ENCODE assay signal across 37 cellular contexts in the genomic region with DNA sequence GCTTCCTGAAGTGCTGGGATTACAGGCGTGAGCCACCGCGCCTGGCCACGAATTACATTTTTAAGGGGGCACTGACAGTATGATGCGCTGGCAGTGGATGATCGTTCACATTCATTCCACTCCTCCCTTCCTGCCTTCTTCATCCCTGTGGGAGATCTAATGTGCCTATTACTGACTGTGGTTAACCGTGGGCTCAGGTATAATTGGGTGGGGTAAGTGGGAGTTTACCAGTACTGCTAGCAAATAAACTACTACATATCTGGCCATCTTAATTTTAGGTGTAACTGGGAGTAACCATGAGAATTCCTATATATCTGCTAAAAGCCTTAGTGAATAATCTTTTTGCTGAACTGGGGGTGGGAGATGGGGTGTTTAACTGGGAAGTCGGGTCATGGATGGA.
"Had no signal": no experiment of that assay in that cellular context is flagged by ENCODE, and none has a peak within 500 bp of the region (broad histone marks: within the 10 kb centered on the region; RNA-seq: fewer than 3 reads in every experiment).

No MANE protein-coding gene starts in this region.

- H3K9me3 ChIP-seq: adrenal gland, body of pancreas, breast epithelium had no signal

- FAIRE-seq: astrocyte, TTC549 had no signal

- H3K27ac Mint-ChIP-seq: activated B cell treated with CpG ODN at 0.5 μM for 24 hours; activated CD4-positive, alpha-beta memory T cell treated with anti-CD3 and anti-CD28 coated beads for 36 hours; activated CD4-positive, alpha-beta T cell treated with anti-CD3 and anti-CD28 coated beads, Interleukin-2, amount 10 ng/mL, durations not matched to agents 24 days and 14 days; activated CD8-positive, alpha-beta T cell treated with anti-CD3 and anti-CD28 coated beads for 36 hours; activated naive CD4-positive, alpha-beta T cell treated with anti-CD3 and anti-CD28 coated beads for 36 hours; activated naive CD4-positive, alpha-beta T cell treated with anti-CD3 and anti-CD28 coated beads, Interleukin-2, amount 50 U/mL, for 72 hours; activated naive CD8-positive, alpha-beta T cell treated with anti-CD3 and anti-CD28 coated beads for 36 hours; activated T-cell treated with anti-CD3 and anti-CD28 coated beads, Interleukin-2, amount 50 U/mL, for 72 hours; activated T-helper 1 cell treated with anti-CD3 and anti-CD28 coated beads, Interleukin-12 subunit alpha, Interleukin-12 subunit beta, Interleukin-2, Interleukin-4 antibody, amounts not matched to agents 30 ng/mL and 10 ng/mL and 1 ng/mL, durations not matched to agents 14 hours and 24 hours and 36 hours; activated T-helper 17 cell treated with anti-CD3 and anti-CD28 coated beads, Interleukin-2, amount 50 U/mL, for 72 hours; T-helper 1 cell treated with Interleukin-12 subunit alpha and Interleukin-12 subunit beta and Interleukin-4 antibody, amounts not matched to agents 30 μg/mL and 1 μg/mL, for 36 hours; T-helper 2 cell treated with Interferon-gamma antibody and Interleukin-4, amounts not matched to agents 5 μg/mL and 100 μg/mL, for 36 hours had no signal

- H3K4me3 Mint-ChIP-seq: activated B cell treated with CpG ODN at 0.5 μM for 24 hours; activated CD4-positive, alpha-beta memory T cell treated with anti-CD3 and anti-CD28 coated beads for 36 hours; activated CD4-positive, alpha-beta T cell treated with anti-CD3 and anti-CD28 coated beads, Interleukin-2, amount 10 ng/mL, durations not matched to agents 24 days and 14 days; activated CD8-positive, alpha-beta T cell treated with anti-CD3 and anti-CD28 coated beads for 36 hours; activated naive CD4-positive, alpha-beta T cell treated with anti-CD3 and anti-CD28 coated beads for 36 hours; activated naive CD8-positive, alpha-beta T cell treated with anti-CD3 and anti-CD28 coated beads for 36 hours; activated T-cell treated with anti-CD3 and anti-CD28 coated beads, Interleukin-2, amount 50 U/mL, for 4 hours; activated T-cell treated with anti-CD3 and anti-CD28 coated beads, Interleukin-2, amount 50 U/mL, for 72 hours; activated T-helper 1 cell treated with anti-CD3 and anti-CD28 coated beads, Interleukin-12 subunit alpha, Interleukin-12 subunit beta, Interleukin-2, Interleukin-4 antibody, amounts not matched to agents 30 ng/mL and 10 ng/mL and 1 ng/mL, durations not matched to agents 14 hours and 24 hours and 36 hours; activated T-helper 17 cell treated with anti-CD3 and anti-CD28 coated beads, Interleukin-2, amount 50 U/mL, for 72 hours; T-helper 1 cell treated with Interleukin-12 subunit alpha and Interleukin-12 subunit beta and Interleukin-4 antibody, amounts not matched to agents 30 μg/mL and 1 μg/mL, for 36 hours; T-helper 2 cell treated with Interferon-gamma antibody and Interleukin-4, amounts not matched to agents 5 μg/mL and 100 μg/mL, for 36 hours had no signal

- H3K27me3 Mint-ChIP-seq: activated B cell treated with CpG ODN at 0.5 μM for 24 hours; activated CD4-positive, alpha-beta memory T cell treated with anti-CD3 and anti-CD28 coated beads for 36 hours; activated CD4-positive, alpha-beta T cell treated with anti-CD3 and anti-CD28 coated beads, Interleukin-2, amount 10 ng/mL, durations not matched to agents 24 days and 14 days; activated CD8-positive, alpha-beta T cell treated with anti-CD3 and anti-CD28 coated beads for 36 hours; activated naive CD8-positive, alpha-beta T cell treated with anti-CD3 and anti-CD28 coated beads for 36 hours; activated T-helper 17 cell treated with anti-CD3 and anti-CD28 coated beads, Interleukin-2, amount 50 U/mL, for 72 hours had no signal

- DNase-seq: activated B cell treated with CpG ODN at 0.5 μM for 24 hours; activated CD4-positive, alpha-beta memory T cell treated with anti-CD3 and anti-CD28 coated beads for 36 hours; activated CD4-positive, alpha-beta T cell treated with anti-CD3 and anti-CD28 coated beads for 4 hours; activated CD4-positive, alpha-beta T cell treated with anti-CD3 and anti-CD28 coated beads, Interleukin-2, amount 10 ng/mL, durations not matched to agents 24 days and 14 days; activated CD4-positive, alpha-beta T cell treated with anti-CD3 and anti-CD28 coated beads, Interleukin-2, amount 50 U/mL, for 1 hour; activated CD4-positive, alpha-beta T cell treated with anti-CD3 and anti-CD28 coated beads, Interleukin-2, amount 50 U/mL, for 4 hours; activated CD4-positive, CD25-positive, alpha-beta regulatory T cell treated with anti-CD3 and anti-CD28 coated beads, Interleukin-2, amount 50 U/mL, for 72 hours; activated CD8-positive, alpha-beta memory T cell treated with anti-CD3 and anti-CD28 coated beads, Interleukin-2, amount 50 U/mL, for 4 hours; activated CD8-positive, alpha-beta T cell treated with anti-CD3 and anti-CD28 coated beads for 36 hours; activated effector memory CD4-positive, alpha-beta T cell treated with anti-CD3 and anti-CD28 coated beads, Interleukin-2, amount 50 U/mL, for 16 hours; activated gamma-delta T cell treated with Interleukin-2 at 50 U/mL for 16 hours; activated naive CD4-positive, alpha-beta T cell; activated naive CD4-positive, alpha-beta T cell treated with anti-CD3 and anti-CD28 coated beads for 36 hours; activated naive CD4-positive, alpha-beta T cell treated with anti-CD3 and anti-CD28 coated beads, Interleukin-2, amount 50 U/mL, for 16 hours; activated naive CD8-positive, alpha-beta T cell treated with anti-CD3 and anti-CD28 coated beads for 36 hours; activated T-cell treated with anti-CD3 and anti-CD28 coated beads for 4 hours; activated T-cell treated with anti-CD3 and anti-CD28 coated beads, Interleukin-2, amount 50 U/mL, for 1 hour; activated T-cell treated with anti-CD3 and anti-CD28 coated beads, Interleukin-2, amount 50 U/mL, for 4 hours; activated T-cell treated with anti-CD3 and anti-CD28 coated beads, Interleukin-2, amount 50 U/mL, for 72 hours; adrenal gland; amniotic stem cell; aorta; body of pancreas; brain microvascular endothelial cell; central memory CD4-positive, alpha-beta T cell; T-helper 1 cell; T-helper 2 cell; T-helper 9 cell had no signal

- H3K27me3 ChIP-seq: adrenal gland, body of pancreas, brain microvascular endothelial cell, breast epithelium had no signal

- H3K4me3 ChIP-seq: adrenal gland, body of pancreas, breast epithelium had no signal

- H3K9me3 Mint-ChIP-seq: activated B cell treated with CpG ODN at 0.5 μM for 24 hours; activated CD4-positive, alpha-beta memory T cell treated with anti-CD3 and anti-CD28 coated beads for 36 hours; activated CD4-positive, alpha-beta T cell treated with anti-CD3 and anti-CD28 coated beads, Interleukin-2, amount 10 ng/mL, durations not matched to agents 24 days and 14 days; activated CD8-positive, alpha-beta T cell treated with anti-CD3 and anti-CD28 coated beads for 36 hours; activated naive CD4-positive, alpha-beta T cell treated with anti-CD3 and anti-CD28 coated beads for 36 hours; activated naive CD4-positive, alpha-beta T cell treated with anti-CD3 and anti-CD28 coated beads, Interleukin-2, amount 50 U/mL, for 72 hours; activated naive CD8-positive, alpha-beta T cell treated with anti-CD3 and anti-CD28 coated beads for 36 hours; activated T-cell treated with anti-CD3 and anti-CD28 coated beads, Interleukin-2, amount 50 U/mL, for 4 hours; activated T-cell treated with anti-CD3 and anti-CD28 coated beads, Interleukin-2, amount 50 U/mL, for 72 hours; activated T-helper 1 cell treated with anti-CD3 and anti-CD28 coated beads, Interleukin-12 subunit alpha, Interleukin-12 subunit beta, Interleukin-2, Interleukin-4 antibody, amounts not matched to agents 30 ng/mL and 10 ng/mL and 1 ng/mL, durations not matched to agents 14 hours and 24 hours and 36 hours; activated T-helper 17 cell treated with anti-CD3 and anti-CD28 coated beads, Interleukin-2, amount 50 U/mL, for 72 hours; T-helper 1 cell treated with Interleukin-12 subunit alpha and Interleukin-12 subunit beta and Interleukin-4 antibody, amounts not matched to agents 30 μg/mL and 1 μg/mL, for 36 hours; T-helper 2 cell treated with Interferon-gamma antibody and Interleukin-4, amounts not matched to agents 5 μg/mL and 100 μg/mL, for 36 hours had no signal

- ATAC-seq: activated CD8-positive, alpha-beta T cell treated with anti-CD3 and anti-CD28 coated beads for 36 hours; activated naive CD4-positive, alpha-beta T cell treated with anti-CD3 and anti-CD28 coated beads, Interleukin-2, amount 50 U/mL, for 72 hours; activated T-cell treated with anti-CD3 and anti-CD28 coated beads, Interleukin-2, amount 50 U/mL, for 4 hours; activated T-cell treated with anti-CD3 and anti-CD28 coated beads, Interleukin-2, amount 50 U/mL, for 72 hours; activated T-helper 17 cell treated with anti-CD3 and anti-CD28 coated beads, Interleukin-2, amount 50 U/mL, for 72 hours; body of pancreas had no signal

- H3K4me1 ChIP-seq: adrenal gland, body of pancreas, breast epithelium had no signal

- H3K36me3 ChIP-seq: adrenal gland, brain microvascular endothelial cell, breast epithelium had no signal

- H3K27ac ChIP-seq: adrenal gland, body of pancreas, brain microvascular endothelial cell, breast epithelium, VCaP had no signal
